Comparison of ENCODE assay signal across 2 cellular contexts in the genomic region with DNA sequence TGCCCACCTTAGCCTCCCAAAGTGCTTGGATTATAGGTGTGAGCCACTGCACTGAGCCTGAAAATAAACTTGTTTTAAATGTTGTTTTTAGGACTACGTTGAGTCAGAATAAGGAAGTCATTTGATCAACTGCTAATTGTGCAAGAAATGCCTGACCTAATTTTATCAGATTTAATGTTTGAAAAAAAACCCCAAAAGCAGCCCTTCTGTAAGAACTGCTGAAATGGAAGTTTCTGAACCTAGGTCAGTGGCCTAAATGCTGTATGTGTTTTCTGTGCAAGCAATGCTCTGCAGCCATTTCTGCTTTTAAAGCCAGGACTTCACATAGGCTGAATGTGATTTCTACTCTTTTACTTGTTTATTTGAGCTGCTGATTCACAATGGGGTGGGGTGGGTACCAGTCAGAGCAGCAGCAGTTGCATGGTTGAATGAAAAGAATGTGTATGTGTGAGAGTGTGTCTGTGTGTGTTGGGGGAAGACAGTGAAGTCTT.
A peak's percentile ranks its signal among the peaks of the same experiment; 100 is the strongest.
TF ChIP-seq lines count a peak whose summit lies in the region.

No MANE protein-coding gene starts in this region.

TF ChIP-seq in GM12878, 131 proteins besides CTCF, POLR2A, EP300 and RAD21:
- TF ChIP-seq CEBPB (IDR thresholded peaks at IDR 0.05; ENCODE audit: borderline replicate concordance in 1 of 2, low read depth in 2 of 2, low read length in 2 of 2) (no peak), CREM (IDR thresholded peaks at IDR 0.05; ENCODE audit: low read depth) (no peak), SIX5 (IDR thresholded peaks at IDR 0.05; ENCODE audit: low read depth, low read length, severe bottlenecking) (no peak), SUZ12 (IDR thresholded peaks at IDR 0.05; ENCODE audit: unreplicated experiment) (no peak), FOXK2 (IDR thresholded peaks at IDR 0.05) (no peak), IRF4 (IDR thresholded peaks at IDR 0.05; ENCODE audit: low read depth, low read length) (no peak), NFXL1 (IDR thresholded peaks at IDR 0.05; ENCODE audit: borderline replicate concordance) (no peak), POLR2AphosphoS5 (IDR thresholded peaks at IDR 0.05; ENCODE audit: low read length) (no peak), SMAD1 (IDR thresholded peaks at IDR 0.05; ENCODE audit: low read depth, partially characterized antibody) (no peak)
- TF ChIP-seq, protein P1, sequence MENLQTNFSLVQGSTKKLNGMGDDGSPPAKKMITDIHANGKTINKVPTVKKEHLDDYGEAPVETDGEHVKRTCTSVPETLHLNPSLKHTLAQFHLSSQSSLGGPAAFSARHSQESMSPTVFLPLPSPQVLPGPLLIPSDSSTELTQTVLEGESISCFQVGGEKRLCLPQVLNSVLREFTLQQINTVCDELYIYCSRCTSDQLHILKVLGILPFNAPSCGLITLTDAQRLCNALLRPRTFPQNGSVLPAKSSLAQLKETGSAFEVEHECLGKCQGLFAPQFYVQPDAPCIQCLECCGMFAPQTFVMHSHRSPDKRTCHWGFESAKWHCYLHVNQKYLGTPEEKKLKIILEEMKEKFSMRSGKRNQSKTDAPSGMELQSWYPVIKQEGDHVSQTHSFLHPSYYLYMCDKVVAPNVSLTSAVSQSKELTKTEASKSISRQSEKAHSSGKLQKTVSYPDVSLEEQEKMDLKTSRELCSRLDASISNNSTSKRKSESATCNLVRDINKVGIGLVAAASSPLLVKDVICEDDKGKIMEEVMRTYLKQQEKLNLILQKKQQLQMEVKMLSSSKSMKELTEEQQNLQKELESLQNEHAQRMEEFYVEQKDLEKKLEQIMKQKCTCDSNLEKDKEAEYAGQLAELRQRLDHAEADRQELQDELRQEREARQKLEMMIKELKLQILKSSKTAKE (IDR thresholded peaks at IDR 0.05; ENCODE audit: low read depth, poor library complexity, severe bottlenecking): no peak
TF ChIP-seq in GM12878: peak in this region for 0.

TF ChIP-seq in HepG2, 621 proteins besides CTCF, POLR2A, EP300 and RAD21:
- no peak for TF ChIP-seq RAD51 (IDR thresholded peaks at IDR 0.05; ENCODE audit: borderline replicate concordance)
- TF ChIP-seq ZNF253 (CRISPR knock-in tag; IDR thresholded peaks at IDR 0.05; ENCODE audit: borderline replicate concordance): no peak
- TF ChIP-seq CHD4 (IDR thresholded peaks at IDR 0.05; ENCODE audit: borderline replicate concordance, low read length): no peak
- TF ChIP-seq, protein P2, sequence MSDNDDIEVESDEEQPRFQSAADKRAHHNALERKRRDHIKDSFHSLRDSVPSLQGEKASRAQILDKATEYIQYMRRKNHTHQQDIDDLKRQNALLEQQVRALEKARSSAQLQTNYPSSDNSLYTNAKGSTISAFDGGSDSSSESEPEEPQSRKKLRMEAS (IDR thresholded peaks at IDR 0.05): 0 out of 2 replicates have a peak, but pooled peaks have one; percentile 4
- no peak for TF ChIP-seq ZNF451 (CRISPR knock-in tag; IDR thresholded peaks at IDR 0.05)
- TF ChIP-seq, protein P3, sequence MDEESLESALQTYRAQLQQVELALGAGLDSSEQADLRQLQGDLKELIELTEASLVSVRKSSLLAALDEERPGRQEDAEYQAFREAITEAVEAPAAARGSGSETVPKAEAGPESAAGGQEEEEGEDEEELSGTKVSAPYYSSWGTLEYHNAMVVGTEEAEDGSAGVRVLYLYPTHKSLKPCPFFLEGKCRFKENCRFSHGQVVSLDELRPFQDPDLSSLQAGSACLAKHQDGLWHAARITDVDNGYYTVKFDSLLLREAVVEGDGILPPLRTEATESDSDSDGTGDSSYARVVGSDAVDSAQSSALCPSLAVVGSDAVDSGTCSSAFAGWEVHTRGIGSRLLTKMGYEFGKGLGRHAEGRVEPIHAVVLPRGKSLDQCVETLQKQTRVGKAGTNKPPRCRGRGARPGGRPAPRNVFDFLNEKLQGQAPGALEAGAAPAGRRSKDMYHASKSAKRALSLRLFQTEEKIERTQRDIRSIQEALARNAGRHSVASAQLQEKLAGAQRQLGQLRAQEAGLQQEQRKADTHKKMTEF (CRISPR knock-in tag; IDR thresholded peaks at IDR 0.05): 0 out of 2 replicates have a peak, but pooled peaks have one; percentile 13
- TF ChIP-seq DNMT3B (CRISPR knock-in tag; conservative IDR thresholded peaks at IDR 0.05): no peak
- TF ChIP-seq NFYC (CRISPR knock-in tag; IDR thresholded peaks at IDR 0.05): no peak
- no peak for TF ChIP-seq THAP11 (CRISPR knock-in tag; IDR thresholded peaks at IDR 0.05)
- TF ChIP-seq ZBTB7A (CRISPR knock-in tag; IDR thresholded peaks at IDR 0.05): 0 out of 2 replicates have a peak, but pooled peaks have one; percentile 28
- no peak for TF ChIP-seq ZNF841 (CRISPR knock-in tag; IDR thresholded peaks at IDR 0.05; ENCODE audit: borderline replicate concordance)
- no peak for TF ChIP-seq JDP2 (CRISPR knock-in tag; IDR thresholded peaks at IDR 0.05; ENCODE audit: borderline replicate concordance)
- TF ChIP-seq, protein P4, sequence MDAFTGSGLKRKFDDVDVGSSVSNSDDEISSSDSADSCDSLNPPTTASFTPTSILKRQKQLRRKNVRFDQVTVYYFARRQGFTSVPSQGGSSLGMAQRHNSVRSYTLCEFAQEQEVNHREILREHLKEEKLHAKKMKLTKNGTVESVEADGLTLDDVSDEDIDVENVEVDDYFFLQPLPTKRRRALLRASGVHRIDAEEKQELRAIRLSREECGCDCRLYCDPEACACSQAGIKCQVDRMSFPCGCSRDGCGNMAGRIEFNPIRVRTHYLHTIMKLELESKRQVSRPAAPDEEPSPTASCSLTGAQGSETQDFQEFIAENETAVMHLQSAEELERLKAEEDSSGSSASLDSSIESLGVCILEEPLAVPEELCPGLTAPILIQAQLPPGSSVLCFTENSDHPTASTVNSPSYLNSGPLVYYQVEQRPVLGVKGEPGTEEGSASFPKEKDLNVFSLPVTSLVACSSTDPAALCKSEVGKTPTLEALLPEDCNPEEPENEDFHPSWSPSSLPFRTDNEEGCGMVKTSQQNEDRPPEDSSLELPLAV (CRISPR knock-in tag; conservative IDR thresholded peaks at IDR 0.05; ENCODE audit: low read depth): no peak
- no peak for TF ChIP-seq TARDBP (CRISPR knock-in tag; IDR thresholded peaks at IDR 0.05)
- no peak for TF ChIP-seq NONO (IDR thresholded peaks at IDR 0.05)
- TF ChIP-seq NONO (CRISPR knock-in tag; conservative IDR thresholded peaks at IDR 0.05): no peak
- no peak for TF ChIP-seq NFIC (IDR thresholded peaks at IDR 0.05; ENCODE audit: low read length)
- no peak for TF ChIP-seq HOXA5 (CRISPR knock-in tag; IDR thresholded peaks at IDR 0.05)
- TF ChIP-seq ZFP41 (CRISPR knock-in tag; IDR thresholded peaks at IDR 0.05; ENCODE audit: borderline replicate concordance): no peak
- no peak for TF ChIP-seq ZNF329 (CRISPR knock-in tag; IDR thresholded peaks at IDR 0.05; ENCODE audit: low read depth)
